In the genomic region with DNA sequence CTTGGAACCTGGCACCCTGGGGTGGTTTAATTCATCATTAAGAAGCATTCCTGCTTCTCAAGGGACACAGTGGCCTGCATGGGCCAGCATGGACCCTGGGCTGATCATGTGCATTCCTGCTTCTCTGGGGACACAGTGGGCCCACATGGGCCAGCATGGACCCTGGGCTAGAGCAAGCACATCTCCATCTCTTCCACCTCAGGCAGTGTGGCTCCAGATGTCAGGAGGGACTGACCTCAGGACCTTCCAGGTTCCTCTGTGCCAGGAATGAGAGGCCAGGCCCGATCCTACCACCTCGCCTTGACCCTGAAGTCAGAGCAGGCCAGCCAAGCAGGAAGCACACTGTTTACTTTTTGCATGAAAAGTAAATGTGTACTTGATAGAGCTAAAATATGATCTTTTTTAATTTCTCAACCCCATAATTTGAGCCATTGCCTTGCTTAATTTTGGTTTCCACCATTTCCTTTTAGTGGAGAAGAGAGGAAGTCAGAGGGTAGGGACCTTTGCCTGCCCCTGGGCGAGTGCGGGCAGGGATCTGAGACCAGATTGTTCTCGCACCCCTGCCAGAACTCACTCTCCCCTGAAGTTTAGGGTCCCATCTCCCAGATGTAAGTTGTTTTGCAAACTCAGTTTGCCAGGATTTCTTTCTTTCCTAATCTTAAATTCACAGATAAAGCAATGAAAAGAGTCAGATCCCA, we compare ENCODE assay signal across 8 cellular contexts. TPM values are rescaled to one million over a fixed set of nuclear protein-coding genes. Genes with fewer than 3 reads are reported as not detected.
DNase-seq lines count a peak whose midpoint lies in the region; ATAC-seq and TF ChIP-seq lines count a peak whose summit lies in the region.

No MANE protein-coding gene starts in this region.

- POLR2A ChIA-PET in RWPE1 (lab: Yijun Ruan, JAX; ENCODE audit: low non-redundant PET) = no interaction called here

- H3K4me1 Mint-ChIP-seq in Calu3 (ENCODE audit: low read depth, unreplicated experiment) = peaks cover 34% of the 10 kb centered on the region
- peaks cover 26 to 30% of the 10 kb centered on the region in 2 donors for H3K4me1 Mint-ChIP-seq in effector memory CD8-positive, alpha-beta T cell (ENCODE audit: low read depth in 2 of 2)

- no peaks in the 10 kb centered on the region for H3K9me3 Mint-ChIP-seq in Calu3 (ENCODE audit: low read depth, unreplicated experiment)
- H3K9me3 Mint-ChIP-seq in effector memory CD8-positive, alpha-beta T cell = no peaks in the 10 kb centered on the region

- no peak for ATAC-seq in effector memory CD8-positive, alpha-beta T cell (replicated peaks)
- ATAC-seq in GM18520 (IDR thresholded peaks at IDR 0.05; ENCODE audit: unreplicated experiment) (no peak), HG02981 (IDR thresholded peaks at IDR 0.05; ENCODE audit: unreplicated experiment) (no peak)

- CTCF ChIA-PET in Calu3 (lab: Charles Lee) = interaction anchor here (1.5 to 2.2 kb wide), 3 partner anchors 279 to 348 kb away, joined by 5 to 16 read pairs (median 5); no protein-coding TSS in a partner anchor
- CTCF ChIA-PET in RWPE1 (lab: Yijun Ruan, JAX) = interaction anchor here (0.5 to 5.7 kb wide), 43 partner anchors 9 to 809 kb away, joined by 3 to 34 read pairs (median 5); a partner anchor contains a TSS

- intact Hi-C loops in Calu3 (cut with micrococcal nuclease; ENCODE audit: unreplicated experiment) = no loop called here
- intact Hi-C loops in posterior vena cava (cut with DNase I) = loop anchor here in 1 of 2 donors (10.0 kb wide), 1 partner anchor 275 kb away; no protein-coding TSS in a partner anchor

- DNase-seq in Calu3 = no peak
- DNase-seq in RWPE1 (ENCODE audit: low spot score) = no peak
- DNase-seq in effector memory CD8-positive, alpha-beta T cell = no peak
- DNase-seq in posterior vena cava (ENCODE audit: low spot score) = peak; percentile 70
- no peak for DNase-seq in NCI-H1105 treated with DMSO at 0.1 percent for 48 hours (lab: John Stamatoyannopoulos, UW)
- DNase-seq in NCI-H187 treated with DMSO at 0.1 percent for 48 hours (lab: John Stamatoyannopoulos, UW) = no peak

- H3K36me3 Mint-ChIP-seq in Calu3 (ENCODE audit: insufficient read depth, unreplicated experiment) = peaks cover 41% of the 10 kb centered on the region
- H3K36me3 Mint-ChIP-seq in effector memory CD8-positive, alpha-beta T cell (ENCODE audit: insufficient read depth) = peaks cover 42% of the 10 kb centered on the region

- BruUV-seq in Calu3 (replicated peaks; lab: Mats Ljungman, UMichigan) = no TSS peak

- no peak overlapping the region for H3K4me3 Mint-ChIP-seq in Calu3 (ENCODE audit: low read depth, unreplicated experiment)
- H3K4me3 Mint-ChIP-seq in effector memory CD8-positive, alpha-beta T cell = no peak overlapping the region

- no peak for TF ChIP-seq CTCF in Calu3 (IDR thresholded peaks at IDR 0.05; ENCODE audit: unreplicated experiment)
- no peak for TF ChIP-seq CTCF in RWPE1 (conservative IDR thresholded peaks at IDR 0.05; ENCODE audit: low read depth)

- peak overlapping the region; percentile 42; the same call in 1 of the 2 replicates for H3K27ac ChIP-seq in RWPE1

- peak overlapping the region; percentile 46 for H3K27ac Mint-ChIP-seq in Calu3 (ENCODE audit: unreplicated experiment)
- peak overlapping the region; percentile 17 to 52 for H3K27ac Mint-ChIP-seq in effector memory CD8-positive, alpha-beta T cell

- no peaks in the 10 kb centered on the region for H3K27me3 Mint-ChIP-seq in Calu3 (ENCODE audit: unreplicated experiment)
- no peaks in the 10 kb centered on the region for H3K27me3 Mint-ChIP-seq in effector memory CD8-positive, alpha-beta T cell

RNA-seq across cellular contexts. Expression of a gene that starts 25.9 kb away (rescaled TPM):
- 16.0 and 16.6 TPM in 2 replicates for total RNA-seq in Calu3 (2022)
- total RNA-seq in posterior vena cava = 1 to 10 TPM; 4.5 TPM

RNA-seq across cellular contexts. Expression of a gene that starts 46.8 kb away (rescaled TPM):
- total RNA-seq in Calu3 (2022) (72.3 and 93.9 TPM in 2 replicates), posterior vena cava (10 to 100 TPM; 44.8 to 46.6 TPM)
